9 cellular contexts compared by ENCODE assay signal in the genomic region with DNA sequence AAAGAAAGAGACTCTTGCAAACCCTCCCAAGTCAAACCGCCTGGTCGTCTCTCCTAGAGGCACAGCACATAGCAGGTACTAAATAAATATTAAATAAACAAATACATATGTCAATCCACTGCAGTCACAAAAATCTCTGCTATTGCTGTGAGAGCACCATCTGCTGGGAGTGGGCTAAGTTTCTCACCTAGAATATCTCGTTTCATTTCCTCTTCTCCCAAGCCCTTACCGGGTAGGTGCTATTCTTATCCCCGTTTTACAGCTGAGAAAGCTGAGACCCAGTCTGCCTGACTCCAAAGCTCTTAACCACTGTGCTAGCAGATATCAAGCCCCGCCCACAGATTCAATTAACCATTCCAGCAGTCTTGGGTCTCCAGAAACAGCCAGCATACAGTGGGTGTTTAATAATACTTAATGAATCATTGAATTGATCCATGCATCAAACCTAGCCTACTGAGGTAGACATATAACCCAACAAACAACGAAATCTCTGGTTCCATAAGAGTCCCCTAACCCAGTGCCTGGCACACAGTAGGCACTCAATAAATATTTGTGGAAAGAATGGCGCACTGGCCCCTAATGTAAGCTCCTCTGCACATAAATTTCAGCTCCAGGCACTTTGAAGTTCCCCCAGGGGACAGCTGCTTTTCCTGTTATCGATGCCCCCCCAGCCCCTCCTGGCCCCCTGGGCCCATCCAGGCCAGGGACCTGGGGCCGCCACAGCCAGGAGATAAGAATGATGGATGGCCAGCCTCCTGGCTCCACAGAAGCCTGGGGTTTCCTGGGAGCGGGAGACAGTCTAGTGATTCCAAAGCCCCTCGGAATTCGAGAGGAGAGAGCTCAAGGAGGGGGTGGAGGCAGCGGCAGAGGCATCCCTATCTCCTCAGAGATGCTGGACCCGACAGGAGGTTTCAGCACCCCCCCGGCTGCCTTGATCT.
DNase-seq lines count a peak whose midpoint lies in the region; ATAC-seq and TF ChIP-seq lines count a peak whose summit lies in the region.
"Had no signal": no experiment of that assay in that cellular context is flagged by ENCODE, and none has a peak within 500 bp of the region (broad histone marks: within the 10 kb centered on the region; RNA-seq: fewer than 3 reads in every experiment).

No MANE protein-coding gene starts in this region.

- TF ChIP-seq POLR2A in prostate gland (IDR thresholded peaks at IDR 0.05), result no peak

- H3K36me3 ChIP-seq in prostate gland, result no peaks in the 10 kb centered on the region

- H3K4me3 ChIP-seq in epithelial cell of proximal tubule (ENCODE audit: low read depth, low read length) (no peak overlapping the region), prostate gland (no peak overlapping the region)

- TF ChIP-seq CTCF in GM12874 (IDR thresholded peaks at IDR 0.05; ENCODE audit: insufficient read depth, low read depth, low read length) (peak; percentile 48; the same call in 1 of the 2 replicates), epithelial cell of proximal tubule (conservative IDR thresholded peaks at IDR 0.05; ENCODE audit: low read depth, low read length) (peak; percentile 39), prostate gland (IDR thresholded peaks at IDR 0.05) (no peak)

- no peaks in the 10 kb centered on the region for H3K9me3 ChIP-seq in prostate gland

- H3K27me3 ChIP-seq in prostate gland (replicated peaks; ENCODE audit: insufficient read depth), result peaks cover 4% of the 10 kb centered on the region

- H3K4me1 ChIP-seq in prostate gland (replicated peaks), result no peaks in the 10 kb centered on the region

- intact Hi-C loops in prostate gland (cut with DNase I), result no loop called here

- WGBS in prostate gland, result 34% methylated on average over 16 of the region's 16 CpGs

- H3K27ac ChIP-seq in prostate gland, result no peak overlapping the region

- DNase-seq in epithelial cell of proximal tubule (ENCODE audit: low read depth), result no peak
- no peak for DNase-seq in SW480 (ENCODE audit: low spot score)
- DNase-seq in activated CD8-positive, alpha-beta memory T cell treated with anti-CD3 and anti-CD28 coated beads, Interleukin-2, amount 50 U/mL, for 4 hours, result no peak
- DNase-seq in amniotic stem cell (lab: John Stamatoyannopoulos, UW), result no peak
- no peak for DNase-seq in prostate gland (ENCODE audit: low spot score)
- DNase-seq: activated effector memory CD4-positive, alpha-beta T cell treated with Interleukin-2 at 50 U/mL for 16 hours had no signal

- peak; percentile 98 for ATAC-seq in GM21447 (IDR thresholded peaks at IDR 0.05; ENCODE audit: unreplicated experiment)
- ATAC-seq in HG03520 (IDR thresholded peaks at IDR 0.05; ENCODE audit: unreplicated experiment), result peak; percentile 91

Comparison
In these comparisons a context has a peak if more than half of its experiments do, and no peak if none do; other contexts are left out.
1. CTCF ChIP-seq: peak in GM12874 (single experiment) and epithelial cell of proximal tubule (single experiment); none in prostate gland (0 of 4).